ENCODE assay signal across 1 cellular context in the genomic region with DNA sequence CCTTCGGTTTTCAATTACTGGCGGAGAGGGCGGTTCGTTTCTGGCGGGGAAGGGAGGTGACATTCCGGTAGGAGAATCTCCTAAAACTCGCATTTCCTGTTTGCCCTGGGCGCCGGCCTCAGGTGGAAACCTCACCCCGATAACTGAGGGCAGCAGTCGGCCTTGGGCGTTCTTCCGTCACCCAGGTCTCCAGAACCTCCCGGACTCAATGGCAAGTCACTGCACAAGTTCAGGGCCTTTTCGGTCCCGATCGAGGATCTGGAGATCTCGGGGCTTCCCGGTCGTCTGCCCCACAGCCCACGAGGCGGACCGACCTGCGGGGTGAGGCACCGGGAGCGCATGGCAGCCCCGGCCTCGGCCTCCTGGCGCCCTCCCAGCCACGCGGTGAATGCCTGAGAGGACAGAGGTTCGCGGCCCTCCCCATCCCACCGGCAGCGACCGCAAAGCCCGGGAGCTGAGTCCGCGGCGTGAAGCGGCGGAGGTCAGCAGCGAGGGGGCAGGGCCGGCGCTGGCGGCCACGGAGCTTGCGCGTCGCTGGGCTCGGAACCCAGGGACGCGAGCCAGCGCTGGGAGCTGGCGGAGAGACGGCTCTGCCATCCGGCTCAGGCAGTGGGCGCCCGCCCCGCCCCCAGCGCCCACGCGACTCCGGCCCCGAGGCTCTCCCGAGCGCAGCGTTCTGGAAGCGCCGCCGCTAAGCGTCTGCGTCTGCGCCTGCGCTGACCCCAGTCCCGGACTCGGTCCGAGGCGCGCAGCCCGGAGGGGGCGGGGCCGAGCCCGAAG.
TF ChIP-seq lines count a peak whose summit lies in the region.

No MANE protein-coding gene starts in this region.

TF ChIP-seq in HepG2, 621 proteins besides CTCF, POLR2A, EP300 and RAD21 (continued from another document and continues in another):
- TF ChIP-seq REL (CRISPR knock-in tag; conservative IDR thresholded peaks at IDR 0.05) (no peak), ZHX1 (CRISPR knock-in tag; IDR thresholded peaks at IDR 0.05; ENCODE audit: low read depth) (no peak; the same call in 1 of the 2 replicates), CERS6 (CRISPR knock-in tag; IDR thresholded peaks at IDR 0.05) (no peak), ZFP41 (CRISPR knock-in tag; IDR thresholded peaks at IDR 0.05; ENCODE audit: borderline replicate concordance) (no peak), ARID4A (CRISPR knock-in tag; IDR thresholded peaks at IDR 0.05; ENCODE audit: borderline replicate concordance) (peak; percentile 89), MXI1 (IDR thresholded peaks at IDR 0.05; ENCODE audit: borderline replicate concordance, low read depth, low read length) (peak; percentile 72; the same call in 1 of the 3 replicates), U2AF1 (optimal IDR thresholded peaks at IDR 0.05; ENCODE audit: low read depth, low read length) (no peak), ZNF720 (CRISPR knock-in tag; IDR thresholded peaks at IDR 0.05) (no peak), SRY (CRISPR knock-in tag; IDR thresholded peaks at IDR 0.05) (peak; percentile 50; the same call in 1 of the 2 replicates), TRIM22 (IDR thresholded peaks at IDR 0.05) (no peak), SMYD3 (CRISPR knock-in tag; IDR thresholded peaks at IDR 0.05) (peak; percentile 81; the same call in 1 of the 2 replicates), THYN1 (CRISPR knock-in tag; IDR thresholded peaks at IDR 0.05; ENCODE audit: borderline replicate concordance, low read depth) (peak; percentile 75; the same call in 1 of the 2 replicates), HDAC6 (IDR thresholded peaks at IDR 0.05; ENCODE audit: low read depth, low read length) (no peak), ZNF44 (CRISPR knock-in tag; IDR thresholded peaks at IDR 0.05) (0 out of 2 replicates have a peak, but pooled peaks have one; percentile 68), ZNF792 (CRISPR knock-in tag; IDR thresholded peaks at IDR 0.05) (no peak), ZNF24 (IDR thresholded peaks at IDR 0.05) (no peak), YEATS4 (CRISPR knock-in tag; IDR thresholded peaks at IDR 0.05; ENCODE audit: borderline replicate concordance) (peak; percentile 94), RAD51 (IDR thresholded peaks at IDR 0.05; ENCODE audit: borderline replicate concordance) (no peak), HNF1B (CRISPR knock-in tag; IDR thresholded peaks at IDR 0.05) (peak; percentile 82; the same call in 1 of the 2 replicates), ZNF558 (CRISPR knock-in tag; IDR thresholded peaks at IDR 0.05; ENCODE audit: borderline replicate concordance) (peak; percentile 83; the same call in 1 of the 2 replicates), ZNF770 (CRISPR knock-in tag; IDR thresholded peaks at IDR 0.05) (peak; percentile 84), HOXA5 (CRISPR knock-in tag; IDR thresholded peaks at IDR 0.05) (no peak), ZUFSP (CRISPR knock-in tag; IDR thresholded peaks at IDR 0.05; ENCODE audit: borderline replicate concordance) (no peak), ZNF274 (CRISPR knock-in tag; IDR thresholded peaks at IDR 0.05) (peak; percentile 88; the same call in 1 of the 2 replicates), ZNF878 (CRISPR knock-in tag; IDR thresholded peaks at IDR 0.05) (no peak; the same call in 1 of the 2 replicates), PPARG (CRISPR knock-in tag; conservative IDR thresholded peaks at IDR 0.05) (0 out of 2 replicates have a peak, but pooled peaks have one; percentile 24), MED13 (CRISPR knock-in tag; IDR thresholded peaks at IDR 0.05) (no peak), ZNF746 (CRISPR knock-in tag; IDR thresholded peaks at IDR 0.05) (no peak; the same call in 1 of the 2 replicates), ZNF772 (CRISPR knock-in tag; IDR thresholded peaks at IDR 0.05) (0 out of 2 replicates have a peak, but pooled peaks have one; percentile 49), GTF3A (CRISPR knock-in tag; conservative IDR thresholded peaks at IDR 0.05) (no peak)
- TF ChIP-seq, protein P1, sequence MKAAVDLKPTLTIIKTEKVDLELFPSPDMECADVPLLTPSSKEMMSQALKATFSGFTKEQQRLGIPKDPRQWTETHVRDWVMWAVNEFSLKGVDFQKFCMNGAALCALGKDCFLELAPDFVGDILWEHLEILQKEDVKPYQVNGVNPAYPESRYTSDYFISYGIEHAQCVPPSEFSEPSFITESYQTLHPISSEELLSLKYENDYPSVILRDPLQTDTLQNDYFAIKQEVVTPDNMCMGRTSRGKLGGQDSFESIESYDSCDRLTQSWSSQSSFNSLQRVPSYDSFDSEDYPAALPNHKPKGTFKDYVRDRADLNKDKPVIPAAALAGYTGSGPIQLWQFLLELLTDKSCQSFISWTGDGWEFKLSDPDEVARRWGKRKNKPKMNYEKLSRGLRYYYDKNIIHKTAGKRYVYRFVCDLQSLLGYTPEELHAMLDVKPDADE (CRISPR knock-in tag; IDR thresholded peaks at IDR 0.05) = no peak
- TF ChIP-seq, protein P2, sequence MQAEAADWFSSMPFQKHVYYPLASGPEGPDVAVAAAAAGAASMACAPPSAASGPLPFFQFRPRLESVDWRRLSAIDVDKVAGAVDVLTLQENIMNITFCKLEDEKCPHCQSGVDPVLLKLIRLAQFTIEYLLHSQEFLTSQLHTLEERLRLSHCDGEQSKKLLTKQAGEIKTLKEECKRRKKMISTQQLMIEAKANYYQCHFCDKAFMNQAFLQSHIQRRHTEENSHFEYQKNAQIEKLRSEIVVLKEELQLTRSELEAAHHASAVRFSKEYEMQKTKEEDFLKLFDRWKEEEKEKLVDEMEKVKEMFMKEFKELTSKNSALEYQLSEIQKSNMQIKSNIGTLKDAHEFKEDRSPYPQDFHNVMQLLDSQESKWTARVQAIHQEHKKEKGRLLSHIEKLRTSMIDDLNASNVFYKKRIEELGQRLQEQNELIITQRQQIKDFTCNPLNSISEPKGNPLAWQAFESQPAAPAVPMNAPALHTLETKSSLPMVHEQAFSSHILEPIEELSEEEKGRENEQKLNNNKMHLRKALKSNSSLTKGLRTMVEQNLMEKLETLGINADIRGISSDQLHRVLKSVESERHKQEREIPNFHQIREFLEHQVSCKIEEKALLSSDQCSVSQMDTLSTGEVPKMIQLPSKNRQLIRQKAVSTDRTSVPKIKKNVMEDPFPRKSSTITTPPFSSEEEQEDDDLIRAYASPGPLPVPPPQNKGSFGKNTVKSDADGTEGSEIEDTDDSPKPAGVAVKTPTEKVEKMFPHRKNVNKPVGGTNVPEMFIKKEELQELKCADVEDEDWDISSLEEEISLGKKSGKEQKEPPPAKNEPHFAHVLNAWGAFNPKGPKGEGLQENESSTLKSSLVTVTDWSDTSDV (CRISPR knock-in tag; IDR thresholded peaks at IDR 0.05) = no peak
- TF ChIP-seq, protein P3, sequence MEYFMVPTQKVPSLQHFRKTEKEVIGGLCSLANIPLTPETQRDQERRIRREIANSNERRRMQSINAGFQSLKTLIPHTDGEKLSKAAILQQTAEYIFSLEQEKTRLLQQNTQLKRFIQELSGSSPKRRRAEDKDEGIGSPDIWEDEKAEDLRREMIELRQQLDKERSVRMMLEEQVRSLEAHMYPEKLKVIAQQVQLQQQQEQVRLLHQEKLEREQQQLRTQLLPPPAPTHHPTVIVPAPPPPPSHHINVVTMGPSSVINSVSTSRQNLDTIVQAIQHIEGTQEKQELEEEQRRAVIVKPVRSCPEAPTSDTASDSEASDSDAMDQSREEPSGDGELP (IDR thresholded peaks at IDR 0.05; ENCODE audit: borderline replicate concordance, low read depth) = no peak
